Comparison of ENCODE assay signal across 20 cellular contexts in the genomic region with DNA sequence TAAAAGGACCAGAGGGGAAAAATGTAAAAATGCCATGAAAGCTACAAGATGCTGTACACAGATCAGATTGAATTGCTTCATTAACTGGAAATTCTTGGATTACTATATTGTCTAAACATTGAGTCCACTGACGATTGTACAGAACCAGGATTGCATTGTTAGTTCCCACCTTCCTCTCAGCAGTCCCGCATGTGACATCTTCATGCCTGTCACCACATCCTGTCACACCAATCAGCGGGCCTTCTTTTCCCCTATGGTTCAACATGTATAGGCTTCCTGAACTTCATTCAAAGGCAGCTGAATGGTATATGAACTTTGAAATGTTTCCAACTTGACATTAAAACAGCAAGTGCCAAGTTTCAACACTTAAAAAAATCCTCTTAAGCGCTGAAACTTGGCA. TPM values are rescaled to one million over a fixed set of nuclear protein-coding genes. Genes with fewer than 3 reads are reported as not detected.
DNase-seq lines count a peak whose midpoint lies in the region; ATAC-seq and TF ChIP-seq lines count a peak whose summit lies in the region.
"Had no signal": no experiment of that assay in that cellular context is flagged by ENCODE, and none has a peak within 500 bp of the region (broad histone marks: within the 10 kb centered on the region; RNA-seq: fewer than 3 reads in every experiment).

No MANE protein-coding gene starts in this region.

- no peaks in the 10 kb centered on the region for H3K9me3 Mint-ChIP-seq in activated CD4-positive, alpha-beta T cell treated with anti-CD3 and anti-CD28 coated beads for 36 hours (ENCODE audit: low read depth)
- no peaks in the 10 kb centered on the region for H3K9me3 Mint-ChIP-seq in CD4-positive, CD25-positive, alpha-beta regulatory T cell
- H3K9me3 Mint-ChIP-seq in activated CD8-positive, alpha-beta T cell treated with anti-CD3 and anti-CD28 coated beads for 36 hours, result no peaks in the 10 kb centered on the region
- no peaks in the 10 kb centered on the region for H3K9me3 Mint-ChIP-seq in immature natural killer cell

- intact Hi-C loops in activated CD4-positive, alpha-beta T cell treated with anti-CD3 and anti-CD28 coated beads for 36 hours (cut with DNase I, micrococcal nuclease), result no loop called here
- intact Hi-C loops in activated CD8-positive, alpha-beta T cell treated with anti-CD3 and anti-CD28 coated beads for 36 hours (cut with micrococcal nuclease), result no loop called here

- H3K27me3 Mint-ChIP-seq in activated CD4-positive, alpha-beta T cell treated with anti-CD3 and anti-CD28 coated beads for 36 hours, result no peaks in the 10 kb centered on the region
- H3K27me3 Mint-ChIP-seq in CD4-positive, CD25-positive, alpha-beta regulatory T cell, result no peaks in the 10 kb centered on the region
- no peaks in the 10 kb centered on the region for H3K27me3 Mint-ChIP-seq in activated CD8-positive, alpha-beta T cell treated with anti-CD3 and anti-CD28 coated beads for 36 hours
- H3K27me3 Mint-ChIP-seq in immature natural killer cell (ENCODE audit: low read depth in 3 of 3), result peaks cover 3 to 4% (median 3%) of the 10 kb centered on the region in 3 donors

- no peak overlapping the region for H3K27ac ChIP-seq in CD4-positive, CD25-positive, alpha-beta regulatory T cell (ENCODE audit: insufficient read depth, low read length, poor library complexity, severe bottlenecking)
- H3K27ac ChIP-seq: RWPE1 had no signal

- peak; percentile 8 for DNase-seq in activated CD4-positive, alpha-beta T cell treated with anti-CD3 and anti-CD28 coated beads for 36 hours
- DNase-seq in activated CD4-positive, alpha-beta T cell treated with anti-CD3 and anti-CD28 coated beads for 48 hours, result no peak
- peak in 1 of 3 donors; percentile 25 for DNase-seq in CD4-positive, CD25-positive, alpha-beta regulatory T cell
- DNase-seq in activated CD8-positive, alpha-beta T cell treated with anti-CD3 and anti-CD28 coated beads for 36 hours, result peak; percentile 17
- DNase-seq in immature natural killer cell, result peak in 2 of 3 donors; percentile 6 to 11
- DNase-seq in NCI-H2107 (lab: John Stamatoyannopoulos, UW), result no peak
- DNase-seq: 8988T, DMS 273 treated with DMSO at 0.1 percent for 48 hours, GDM1, GOT3, KG1, NCI-H1436, NCI-H2081, NCI-H510A, NCI-H774 had no signal

- POLR2A ChIA-PET in activated CD4-positive, alpha-beta T cell treated with anti-CD3 and anti-CD28 coated beads for 36 hours (lab: Charles Lee), result no interaction called here
- POLR2A ChIA-PET in activated CD8-positive, alpha-beta T cell treated with anti-CD3 and anti-CD28 coated beads for 36 hours (lab: Charles Lee), result no interaction called here

- H3K27ac Mint-ChIP-seq in activated CD4-positive, alpha-beta T cell treated with anti-CD3 and anti-CD28 coated beads for 36 hours, result no peak overlapping the region
- peak overlapping the region in 2 of 3 donors; percentile 10 to 44 for H3K27ac Mint-ChIP-seq in CD4-positive, CD25-positive, alpha-beta regulatory T cell
- no peak overlapping the region for H3K27ac Mint-ChIP-seq in activated CD8-positive, alpha-beta T cell treated with anti-CD3 and anti-CD28 coated beads for 36 hours
- peak overlapping the region in 1 of 6 donors; percentile 5 for H3K27ac Mint-ChIP-seq in immature natural killer cell

- peaks cover 31% of the 10 kb centered on the region for H3K4me1 Mint-ChIP-seq in activated CD4-positive, alpha-beta T cell treated with anti-CD3 and anti-CD28 coated beads for 36 hours
- H3K4me1 Mint-ChIP-seq in CD4-positive, CD25-positive, alpha-beta regulatory T cell, result peaks cover 7 to 27% (median 17%) of the 10 kb centered on the region in 4 donors
- H3K4me1 Mint-ChIP-seq in activated CD8-positive, alpha-beta T cell treated with anti-CD3 and anti-CD28 coated beads for 36 hours (ENCODE audit: low read depth), result peaks cover 47% of the 10 kb centered on the region
- peaks cover 35 to 36% of the 10 kb centered on the region in 2 donors for H3K4me1 Mint-ChIP-seq in immature natural killer cell

- peaks cover 38% of the 10 kb centered on the region for H3K36me3 ChIP-seq in CD4-positive, CD25-positive, alpha-beta regulatory T cell (ENCODE audit: control insufficient read depth, insufficient read depth, low read length)

- H3K36me3 Mint-ChIP-seq in activated CD4-positive, alpha-beta T cell treated with anti-CD3 and anti-CD28 coated beads for 36 hours (ENCODE audit: low read depth), result peaks cover 36% of the 10 kb centered on the region
- peaks cover 53% of the 10 kb centered on the region for H3K36me3 Mint-ChIP-seq in CD4-positive, CD25-positive, alpha-beta regulatory T cell
- H3K36me3 Mint-ChIP-seq in activated CD8-positive, alpha-beta T cell treated with anti-CD3 and anti-CD28 coated beads for 36 hours (ENCODE audit: low read depth), result peaks cover 32% of the 10 kb centered on the region
- peaks cover 7 to 60% (median 41%) of the 10 kb centered on the region in 3 donors for H3K36me3 Mint-ChIP-seq in immature natural killer cell

- TF ChIP-seq CTCF in activated CD8-positive, alpha-beta T cell treated with anti-CD3 and anti-CD28 coated beads for 36 hours (IDR thresholded peaks at IDR 0.05), result no peak

- no peak for ATAC-seq in activated CD4-positive, alpha-beta T cell treated with anti-CD3 and anti-CD28 coated beads for 36 hours
- ATAC-seq in CD4-positive, CD25-positive, alpha-beta regulatory T cell (ENCODE audit: low read depth in 2 of 2), result no peak
- no peak for ATAC-seq in activated CD8-positive, alpha-beta T cell treated with anti-CD3 and anti-CD28 coated beads for 36 hours
- ATAC-seq in GM18870 (IDR thresholded peaks at IDR 0.05; ENCODE audit: unreplicated experiment) (no peak), GM18867 (IDR thresholded peaks at IDR 0.05; ENCODE audit: unreplicated experiment) (no peak)
- ATAC-seq: GM12878, HepG2 had no signal

- H3K9me3 ChIP-seq in CD4-positive, CD25-positive, alpha-beta regulatory T cell (ENCODE audit: control insufficient read depth in 2 of 2, low read length in 2 of 2), result no peaks in the 10 kb centered on the region

- no peak overlapping the region for H3K4me3 ChIP-seq in CD4-positive, CD25-positive, alpha-beta regulatory T cell (ENCODE audit: low read depth, low read length)
- H3K4me3 ChIP-seq: GM12878 had no signal

- H3K27me3 ChIP-seq in CD4-positive, CD25-positive, alpha-beta regulatory T cell (ENCODE audit: control insufficient read depth, insufficient read depth, low read length), result no peaks in the 10 kb centered on the region

- peaks cover 14% of the 10 kb centered on the region for H3K4me1 ChIP-seq in CD4-positive, CD25-positive, alpha-beta regulatory T cell (ENCODE audit: control insufficient read depth, insufficient read depth, low read length, poor library complexity, severe bottlenecking)

- no peak overlapping the region for H3K4me3 Mint-ChIP-seq in activated CD4-positive, alpha-beta T cell treated with anti-CD3 and anti-CD28 coated beads for 36 hours
- H3K4me3 Mint-ChIP-seq in CD4-positive, CD25-positive, alpha-beta regulatory T cell, result no peak overlapping the region
- H3K4me3 Mint-ChIP-seq in activated CD8-positive, alpha-beta T cell treated with anti-CD3 and anti-CD28 coated beads for 36 hours, result no peak overlapping the region
- H3K4me3 Mint-ChIP-seq in immature natural killer cell, result no peak overlapping the region

- CTCF ChIA-PET in activated CD4-positive, alpha-beta T cell treated with anti-CD3 and anti-CD28 coated beads for 36 hours (lab: Charles Lee), result interaction anchor here (0.8 to 2.3 kb wide), 3 partner anchors 10 to 127 kb away, joined by 3 to 9 read pairs (median 5); no protein-coding TSS in a partner anchor
- CTCF ChIA-PET in activated CD8-positive, alpha-beta T cell treated with anti-CD3 and anti-CD28 coated beads for 36 hours (lab: Charles Lee), result no interaction called here

RNA-seq across cellular contexts. Expression of a gene that starts 24.5 kb away (rescaled TPM):
- 10 to 100 TPM; 12.4 TPM for total RNA-seq in activated CD4-positive, alpha-beta T cell treated with anti-CD3 and anti-CD28 coated beads for 36 hours
- 47.5 TPM for total RNA-seq in CD4-positive, CD25-positive, alpha-beta regulatory T cell
- polyA plus RNA-seq in CD4-positive, CD25-positive, alpha-beta regulatory T cell, result 10 to 100 TPM; 16.6 to 25.3 (median 19.3) TPM
- total RNA-seq in activated CD8-positive, alpha-beta T cell treated with anti-CD3 and anti-CD28 coated beads for 36 hours, result 10 to 100 TPM; 11.6 to 14.7 TPM
- 10 to 100 TPM; 13.5 to 34.1 (median 15.7) TPM for polyA plus RNA-seq in immature natural killer cell

RNA-seq across cellular contexts. Expression of a gene that starts 39.8 kb away (rescaled TPM):
- total RNA-seq in activated CD4-positive, alpha-beta T cell treated with anti-CD3 and anti-CD28 coated beads for 36 hours, result 10 to 100 TPM; 22.3 to 24.5 TPM
- 32.8 TPM for total RNA-seq in CD4-positive, CD25-positive, alpha-beta regulatory T cell
- polyA plus RNA-seq in CD4-positive, CD25-positive, alpha-beta regulatory T cell, result 10 to 100 TPM; 68.4 to 93.5 (median 77.8) TPM
- 10 to 100 TPM; 22.6 to 28.8 TPM for total RNA-seq in activated CD8-positive, alpha-beta T cell treated with anti-CD3 and anti-CD28 coated beads for 36 hours
- polyA plus RNA-seq in immature natural killer cell, result 10 to 100 TPM; 49.2 to 83.4 (median 71.3) TPM

Comparison
In these comparisons a context has a peak if more than half of its experiments do, and no peak if none do; other contexts are left out.
1. DNase-seq: peak in activated CD4-positive, alpha-beta T cell treated with anti-CD3 and anti-CD28 coated beads for 36 hours (single experiment), activated CD8-positive, alpha-beta T cell treated with anti-CD3 and anti-CD28 coated beads for 36 hours (single experiment) and immature natural killer cell (2 of 3); none in activated CD4-positive, alpha-beta T cell treated with anti-CD3 and anti-CD28 coated beads for 48 hours (single experiment) and NCI-H2107 (single experiment).
2. H3K27ac Mint-ChIP-seq: peak in CD4-positive, CD25-positive, alpha-beta regulatory T cell (2 of 3); none in activated CD4-positive, alpha-beta T cell treated with anti-CD3 and anti-CD28 coated beads for 36 hours (single experiment) and activated CD8-positive, alpha-beta T cell treated with anti-CD3 and anti-CD28 coated beads for 36 hours (single experiment).